In the genomic region with DNA sequence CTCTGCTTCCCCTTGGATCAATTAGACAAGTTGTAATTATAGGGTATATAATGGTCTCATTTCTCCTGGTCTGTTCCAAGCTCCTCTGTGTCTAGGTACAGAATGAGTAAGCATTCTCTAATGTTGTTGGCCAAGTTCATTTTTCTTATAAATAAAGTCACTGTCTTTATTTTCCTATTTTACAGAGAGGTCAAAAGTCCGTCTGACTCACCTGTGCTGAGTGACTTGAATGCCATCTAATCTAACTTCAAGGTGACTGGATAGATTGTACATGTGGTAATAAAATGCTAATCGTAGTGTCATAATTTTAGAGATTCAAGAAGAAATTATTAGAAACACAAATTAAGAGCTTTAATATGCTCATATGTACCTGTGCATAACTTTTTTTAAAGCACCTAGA, we compare ENCODE assay signal across 20 cellular contexts.
A peak's percentile ranks its signal among the peaks of the same experiment; 100 is the strongest.
DNase-seq lines count a peak whose midpoint lies in the region; ATAC-seq and FAIRE-seq lines count a peak whose summit lies in the region.
"Had no signal": no experiment of that assay in that cellular context is flagged by ENCODE, and none has a peak within 500 bp of the region (broad histone marks: within the 10 kb centered on the region; RNA-seq: fewer than 3 reads in every experiment).

No MANE protein-coding gene starts in this region.

- H3K36me3 ChIP-seq in small intestine (ENCODE audit: control insufficient read depth in 2 of 2, insufficient read depth in 2 of 2, low read length in 2 of 2), result no peaks in the 10 kb centered on the region
- H3K36me3 ChIP-seq: BLaER1 had no signal

- FAIRE-seq in small intestine (lab: Jason Lieb, UNC), result peak; percentile 64
- FAIRE-seq: D721Med, GM12878 had no signal

- peaks cover 0 to 5% of the 10 kb centered on the region in 2 donors for H3K4me1 ChIP-seq in small intestine (ENCODE audit: control insufficient read depth in 2 of 2, insufficient read depth in 1 of 2, low read depth in 1 of 2, low read length in 1 of 2)
- H3K4me1 ChIP-seq: BLaER1, Caco-2 had no signal

- no peaks in the 10 kb centered on the region for H3K9me3 ChIP-seq in small intestine (ENCODE audit: control insufficient read depth, low read depth)
- H3K9me3 ChIP-seq: BLaER1, Caco-2 had no signal

- WGBS in small intestine, 3 donors, result 16 to 62% (median 24%) methylated on average over 2 of the region's 2 CpGs

- H3K4me3 ChIP-seq in small intestine (ENCODE audit: low read depth in 1 of 2, low read length in 2 of 2), result no peak overlapping the region
- H3K4me3 ChIP-seq: BLaER1, GM12878, GM23338 had no signal

- no peak for ATAC-seq in GM18861 (IDR thresholded peaks at IDR 0.05; ENCODE audit: unreplicated experiment)
- ATAC-seq: CD8-positive, alpha-beta T cell; GM12878; GM23338; HCT116 had no signal

- peak overlapping the region; percentile 15 to 49 for H3K27ac ChIP-seq in small intestine (ENCODE audit: low read depth in 1 of 2, low read length in 1 of 2)
- H3K27ac ChIP-seq: BLaER1, C4-2B had no signal

- DNase-seq in LoVo (ENCODE audit: low spot score) (peak; percentile 38), kidney tubule cell (ENCODE audit: low spot score) (peak; percentile 35), small intestine (peak; percentile 90), NCI-H524 (lab: John Stamatoyannopoulos, UW) (no peak)
- DNase-seq in stimulated activated CD4-positive, alpha-beta T cell treated with anti-CD3 and anti-CD28 coated beads, Interleukin-12 subunit alpha, Interleukin-12 subunit beta, amount 100 ng/mL, for 4 hours, result no peak
- DNase-seq: Caco-2; CD4-positive, CD25-positive, alpha-beta regulatory T cell; CD8-positive, alpha-beta T cell; DMS 273 treated with DMSO at 0.1 percent for 48 hours; DMS79; EL; GDM1; H9 had no signal

- H3K27me3 ChIP-seq in small intestine (ENCODE audit: control insufficient read depth in 2 of 2, insufficient read depth in 2 of 2, low read length in 2 of 2), result no peaks in the 10 kb centered on the region
- H3K27me3 ChIP-seq: BLaER1 had no signal

Comparison
In these comparisons a context has a peak if more than half of its experiments do, and no peak if none do; other contexts are left out.
1. DNase-seq: peak in LoVo (single experiment), kidney tubule cell (single experiment) and small intestine (single experiment); none in stimulated activated CD4-positive, alpha-beta T cell treated with anti-CD3 and anti-CD28 coated beads, Interleukin-12 subunit alpha, Interleukin-12 subunit beta, amount 100 ng/mL, for 4 hours (single experiment) and NCI-H524 (0 of 2).